15 cellular contexts compared by ENCODE assay signal in the genomic region with DNA sequence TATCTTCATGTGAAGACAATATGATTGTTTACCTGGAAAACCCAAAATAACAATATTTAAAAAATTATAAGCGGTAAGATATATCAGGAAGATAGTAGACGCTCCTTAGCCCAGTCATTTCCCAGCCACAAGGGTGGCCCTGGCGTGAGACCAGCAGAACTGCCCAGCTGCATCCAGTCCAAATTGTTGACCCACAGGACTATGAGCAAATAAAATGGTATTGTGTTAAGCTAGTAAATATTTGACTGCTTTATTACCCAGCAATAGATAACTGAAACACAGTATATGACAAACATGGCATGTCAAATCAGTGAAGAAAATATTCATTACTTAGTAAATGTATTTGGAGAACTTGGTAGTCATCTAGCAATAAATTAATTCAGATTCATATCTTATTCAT.
"Had no signal": no experiment of that assay in that cellular context is flagged by ENCODE, and none has a peak within 500 bp of the region (broad histone marks: within the 10 kb centered on the region; RNA-seq: fewer than 3 reads in every experiment).

No MANE protein-coding gene starts in this region.

- H3K4me1 ChIP-seq: colonic mucosa, psoas muscle, right lobe of liver had no signal

- H3K4me1 Mint-ChIP-seq: activated naive CD8-positive, alpha-beta T cell treated with anti-CD3 and anti-CD28 coated beads, Interleukin-2, amount 10 ng/mL, durations not matched to agents 7 days and 5 days; brain; neural crest cell; stimulated activated naive CD8-positive, alpha-beta T cell treated with anti-CD3 and anti-CD28 coated beads, Interleukin-15, amount 100 ng/mL, for 72 hours had no signal

- H3K27ac ChIP-seq: colonic mucosa, psoas muscle, right lobe of liver, thoracic aorta had no signal

- H3K27me3 ChIP-seq: colonic mucosa, right lobe of liver had no signal

- H3K4me3 ChIP-seq: colonic mucosa, psoas muscle, right lobe of liver, thoracic aorta had no signal

- H3K27ac Mint-ChIP-seq: activated naive CD8-positive, alpha-beta T cell treated with anti-CD3 and anti-CD28 coated beads, Interleukin-2, amount 10 ng/mL, durations not matched to agents 7 days and 5 days; activated T-helper 1 cell treated with anti-CD3 and anti-CD28 coated beads, Interleukin-12 subunit alpha, Interleukin-12 subunit beta, Interleukin-2, Interleukin-4 antibody, amounts not matched to agents 30 ng/mL and 10 ng/mL and 1 ng/mL, durations not matched to agents 14 hours and 24 hours and 36 hours; brain; stimulated activated naive CD8-positive, alpha-beta T cell treated with anti-CD3 and anti-CD28 coated beads, Interleukin-15, amount 100 ng/mL, for 72 hours had no signal

- DNase-seq: activated CD4-positive, alpha-beta T cell treated with anti-CD3 and anti-CD28 coated beads, Interleukin-2, amount 50 U/mL, for 1 hour; activated CD8-positive, alpha-beta memory T cell treated with anti-CD3 and anti-CD28 coated beads for 24 hours; activated naive CD4-positive, alpha-beta T cell; activated naive CD8-positive, alpha-beta T cell treated with anti-CD3 and anti-CD28 coated beads, Interleukin-2, amount 10 ng/mL, durations not matched to agents 7 days and 5 days; central memory CD4-positive, alpha-beta T cell; colonic mucosa; islet precursor cell; mammary epithelial cell; psoas muscle; right lobe of liver; stimulated activated naive CD8-positive, alpha-beta T cell treated with anti-CD3 and anti-CD28 coated beads, Interleukin-15, amount 100 ng/mL, for 72 hours had no signal

- H3K36me3 ChIP-seq: colonic mucosa, right lobe of liver, thoracic aorta had no signal

- H3K4me3 Mint-ChIP-seq: activated naive CD8-positive, alpha-beta T cell treated with anti-CD3 and anti-CD28 coated beads, Interleukin-2, amount 10 ng/mL, durations not matched to agents 7 days and 5 days; activated T-helper 1 cell treated with anti-CD3 and anti-CD28 coated beads, Interleukin-12 subunit alpha, Interleukin-12 subunit beta, Interleukin-2, Interleukin-4 antibody, amounts not matched to agents 30 ng/mL and 10 ng/mL and 1 ng/mL, durations not matched to agents 14 hours and 24 hours and 36 hours; brain; neural crest cell; stimulated activated naive CD8-positive, alpha-beta T cell treated with anti-CD3 and anti-CD28 coated beads, Interleukin-15, amount 100 ng/mL, for 72 hours had no signal

- H3K9me3 ChIP-seq: colonic mucosa, right lobe of liver, thoracic aorta had no signal

- H3K27me3 Mint-ChIP-seq: activated naive CD8-positive, alpha-beta T cell treated with anti-CD3 and anti-CD28 coated beads, Interleukin-2, amount 10 ng/mL, durations not matched to agents 7 days and 5 days; stimulated activated naive CD8-positive, alpha-beta T cell treated with anti-CD3 and anti-CD28 coated beads, Interleukin-15, amount 100 ng/mL, for 72 hours had no signal

- H3K36me3 Mint-ChIP-seq: activated naive CD8-positive, alpha-beta T cell treated with anti-CD3 and anti-CD28 coated beads, Interleukin-2, amount 10 ng/mL, durations not matched to agents 7 days and 5 days; brain had no signal
